Comparison of ENCODE assay signal across 8 cellular contexts in the genomic region with DNA sequence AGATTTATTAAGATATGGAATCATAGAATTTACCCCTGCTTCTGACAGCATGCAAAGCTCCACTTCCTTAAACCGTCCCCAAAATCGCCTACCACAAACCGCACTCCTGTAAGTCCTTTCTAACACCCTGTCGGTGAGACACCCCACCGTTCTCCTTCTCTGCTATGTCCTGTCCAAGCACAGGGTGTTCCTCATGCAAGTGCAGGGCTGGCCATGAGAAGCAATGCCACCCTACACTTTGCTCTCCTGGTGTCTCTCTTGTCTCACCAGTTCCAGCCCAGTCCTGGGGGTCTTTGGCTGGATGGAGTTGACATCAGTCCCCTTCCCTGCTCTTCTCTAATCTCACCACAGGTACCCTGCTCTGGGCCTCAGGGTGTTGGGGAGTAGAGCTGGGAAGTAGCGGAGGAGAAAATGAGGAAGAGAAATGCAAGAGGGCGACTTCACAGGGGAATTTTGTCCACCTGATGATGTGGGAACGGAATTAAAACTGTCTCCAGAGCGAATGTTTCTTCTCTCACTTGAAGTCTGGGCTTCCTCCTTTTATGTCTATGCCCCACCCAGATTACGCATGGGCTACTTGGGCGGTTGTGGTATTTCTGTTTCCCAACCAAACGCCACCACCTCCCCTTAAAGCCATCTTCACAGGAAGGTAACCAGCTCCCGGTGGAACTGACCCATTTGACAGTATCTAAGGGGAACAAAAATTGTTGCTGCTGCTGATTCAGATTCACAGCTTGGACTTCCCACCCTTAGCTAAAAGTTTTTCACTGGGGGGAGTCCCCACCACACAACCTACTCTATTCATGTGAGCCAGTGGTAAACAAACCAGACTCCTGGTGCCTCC. TPM values are rescaled to one million over a fixed set of nuclear protein-coding genes. Genes with fewer than 3 reads are reported as not detected.
DNase-seq lines count a peak whose midpoint lies in the region; ATAC-seq, FAIRE-seq and TF ChIP-seq lines count a peak whose summit lies in the region.

No MANE protein-coding gene starts in this region.

- no peak overlapping the region for H3K27ac ChIP-seq in foreskin keratinocyte
- no peak overlapping the region for H3K27ac ChIP-seq in PC-3 (ENCODE audit: low read length)
- H3K27ac ChIP-seq in smooth muscle cell (ENCODE audit: low read depth), result no peak overlapping the region

- peaks cover 0 to 15% of the 10 kb centered on the region in 2 donors for H3K4me1 Mint-ChIP-seq in effector memory CD8-positive, alpha-beta T cell (ENCODE audit: low read depth in 2 of 2)

- WGBS in smooth muscle cell (ENCODE audit: low lambda C conversion rate), result 91% methylated on average over 13 of the region's 13 CpGs

- POLR2A ChIA-PET in PC-3 (lab: Charles Lee; ENCODE audit: unreplicated experiment), result no interaction called here

- H3K9me3 ChIP-seq in PC-3 (ENCODE audit: low read length) (no peaks in the 10 kb centered on the region), smooth muscle cell (replicated peaks; ENCODE audit: low read depth) (no peaks in the 10 kb centered on the region)

- H2AFZ ChIP-seq in PC-3 (ENCODE audit: low read length), result no peak overlapping the region
- no peak overlapping the region for H2AFZ ChIP-seq in smooth muscle cell (ENCODE audit: low read depth)

- no peaks in the 10 kb centered on the region for H3F3A ChIP-seq in PC-3 (ENCODE audit: low read length, unreplicated experiment)
- H3F3A ChIP-seq in smooth muscle cell (ENCODE audit: low read depth), result no peaks in the 10 kb centered on the region

- H3K9ac ChIP-seq in PC-3 (ENCODE audit: low read length), result no peak overlapping the region
- no peak overlapping the region for H3K9ac ChIP-seq in smooth muscle cell (ENCODE audit: low read depth)

- no peaks in the 10 kb centered on the region for H3K4me1 ChIP-seq in foreskin keratinocyte
- no peaks in the 10 kb centered on the region for H3K4me1 ChIP-seq in PC-3 (ENCODE audit: insufficient read depth, low read length)
- no peaks in the 10 kb centered on the region for H3K4me1 ChIP-seq in smooth muscle cell (ENCODE audit: low read depth)

- H3K79me2 ChIP-seq in PC-3 (ENCODE audit: low read length) (no peaks in the 10 kb centered on the region), smooth muscle cell (ENCODE audit: low read depth) (no peaks in the 10 kb centered on the region)

- no peaks in the 10 kb centered on the region for H3K36me3 ChIP-seq in PC-3 (ENCODE audit: low read depth, low read length)
- H3K36me3 ChIP-seq in smooth muscle cell (ENCODE audit: low read depth), result no peaks in the 10 kb centered on the region

- no peaks in the 10 kb centered on the region for H3K9me3 Mint-ChIP-seq in effector memory CD8-positive, alpha-beta T cell

- no peaks in the 10 kb centered on the region for H3K9me2 ChIP-seq in PC-3 (replicated peaks; ENCODE audit: low read length)

- no peak for FAIRE-seq in D721Med (lab: Jason Lieb, UNC)

- BruUV-seq in PC-3 (replicated peaks; lab: Mats Ljungman, UMichigan), result no TSS peak

- H3K4me2 ChIP-seq in PC-3 (ENCODE audit: low read length) (no peak overlapping the region), smooth muscle cell (no peak overlapping the region)

- no peaks in the 10 kb centered on the region for H3K36me3 Mint-ChIP-seq in effector memory CD8-positive, alpha-beta T cell (ENCODE audit: insufficient read depth)

- peak overlapping the region in 1 of 2 donors; percentile 1 for H3K27ac Mint-ChIP-seq in effector memory CD8-positive, alpha-beta T cell

- H3K27me3 ChIP-seq in foreskin keratinocyte (peaks cover 52% of the 10 kb centered on the region), PC-3 (ENCODE audit: low read length) (peaks cover 94% of the 10 kb centered on the region), smooth muscle cell (ENCODE audit: low read depth) (peaks cover 3% of the 10 kb centered on the region)

- CTCF ChIA-PET in PC-3 (lab: Charles Lee), result no interaction called here

- no peak overlapping the region for H3K4me3 ChIP-seq in PC-3 (ENCODE audit: low read length)
- H3K4me3 ChIP-seq in smooth muscle cell, result no peak overlapping the region

- no peak for DNase-seq in effector memory CD8-positive, alpha-beta T cell
- DNase-seq in foreskin keratinocyte, result no peak
- DNase-seq in PC-3, result no peak
- DNase-seq in D721Med (ENCODE audit: insufficient read length, low spot score), result no peak
- DNase-seq in smooth muscle cell (lab: John Stamatoyannopoulos, UW; ENCODE audit: unreplicated experiment), result no peak

- ATAC-seq in GM21360 (IDR thresholded peaks at IDR 0.05; ENCODE audit: unreplicated experiment) (peak; percentile 74), HG03460 (IDR thresholded peaks at IDR 0.05; ENCODE audit: unreplicated experiment) (peak; percentile 67), foreskin keratinocyte (no peak), PC-3 (no peak)
- ATAC-seq in effector memory CD8-positive, alpha-beta T cell (replicated peaks), result peak; percentile 66

- H4K20me1 ChIP-seq in PC-3 (ENCODE audit: low read length) (no peaks in the 10 kb centered on the region), smooth muscle cell (ENCODE audit: low read depth) (no peaks in the 10 kb centered on the region)

- intact Hi-C loops in PC-3 (cut with micrococcal nuclease), result no loop called here

- peak overlapping the region in 1 of 2 donors; percentile 7 for H3K4me3 Mint-ChIP-seq in effector memory CD8-positive, alpha-beta T cell

- TF ChIP-seq CTCF in GM12873 (IDR thresholded peaks at IDR 0.05; ENCODE audit: insufficient read depth, low read depth, low read length, missing control alignments), result peak; percentile 34
- TF ChIP-seq CTCF in foreskin keratinocyte (conservative IDR thresholded peaks at IDR 0.05), result no peak
- no peak for TF ChIP-seq CTCF in PC-3 (conservative IDR thresholded peaks at IDR 0.05; ENCODE audit: low read depth, low read length)
- TF ChIP-seq CTCF in D721Med (IDR thresholded peaks at IDR 0.05; ENCODE audit: insufficient read depth, missing control alignments), result no peak
- TF ChIP-seq CTCF in smooth muscle cell (IDR thresholded peaks at IDR 0.05; ENCODE audit: borderline replicate concordance, insufficient read depth, poor library complexity, severe bottlenecking), result no peak

- H3K27me3 Mint-ChIP-seq in effector memory CD8-positive, alpha-beta T cell, result peaks cover 33 to 46% of the 10 kb centered on the region in 2 donors

RNA-seq across cellular contexts. Expression of a gene that starts 49.9 kb away (rescaled TPM):
- not detected in 2 replicates for total RNA-seq in foreskin keratinocyte
- polyA plus RNA-seq in foreskin keratinocyte, result not detected in 2 replicates
- total RNA-seq in PC-3 (2014; rRNA removed), result not detected in 2 replicates
- not detected in 2 replicates for total RNA-seq in smooth muscle cell
- not detected in 2 replicates for polyA plus RNA-seq in smooth muscle cell

Comparison
In these comparisons a context has a peak if more than half of its experiments do, and no peak if none do; other contexts are left out.
1. ATAC-seq: peak in GM21360 (single experiment), HG03460 (single experiment) and effector memory CD8-positive, alpha-beta T cell (single experiment); none in foreskin keratinocyte (single experiment) and PC-3 (single experiment).